In genomic region chr1:87591492-87591891, GRCh38 we compare ENCODE assay signal across 31 cellular contexts.
"Had no signal": no experiment of that assay in that cellular context is flagged by ENCODE, and none has a peak within 500 bp of the region (broad histone marks: within the 10 kb centered on the region; RNA-seq: fewer than 3 reads in every experiment).

No MANE protein-coding gene starts in this region.

- H3K27me3 Mint-ChIP-seq: activated CD4-positive, alpha-beta T cell treated with anti-CD3 and anti-CD28 coated beads for 36 hours; activated CD4-positive, alpha-beta T cell treated with anti-CD3 and anti-CD28 coated beads, Interleukin-2, amount 10 ng/mL, durations not matched to agents 24 days and 14 days had no signal

- H3K4me1 ChIP-seq: ascending aorta, breast epithelium, colonic mucosa, foreskin keratinocyte, gastrocnemius medialis had no signal

- H3K27me3 ChIP-seq: ascending aorta, breast epithelium, cardiac muscle cell, colonic mucosa, esophagus muscularis mucosa, foreskin keratinocyte, gastrocnemius medialis, heart left ventricle had no signal

- H3K9me3 Mint-ChIP-seq: activated CD4-positive, alpha-beta memory T cell treated with anti-CD3 and anti-CD28 coated beads for 36 hours; activated CD4-positive, alpha-beta T cell treated with anti-CD3 and anti-CD28 coated beads, Interleukin-2, amount 10 ng/mL, durations not matched to agents 24 days and 14 days; activated naive CD4-positive, alpha-beta T cell treated with anti-CD3 and anti-CD28 coated beads for 36 hours; activated naive CD4-positive, alpha-beta T cell treated with anti-CD3 and anti-CD28 coated beads, Interleukin-2, amount 50 U/mL, for 72 hours; activated naive CD8-positive, alpha-beta T cell treated with anti-CD3 and anti-CD28 coated beads, Interleukin-2, amount 10 ng/mL, durations not matched to agents 7 days and 5 days; activated T-helper 1 cell treated with anti-CD3 and anti-CD28 coated beads, Interleukin-12 subunit alpha, Interleukin-12 subunit beta, Interleukin-2, Interleukin-4 antibody, amounts not matched to agents 30 ng/mL and 10 ng/mL and 1 ng/mL, durations not matched to agents 14 hours and 24 hours and 36 hours; activated T-helper 2 cell treated with anti-CD3 and anti-CD28 coated beads, Interferon-gamma antibody, Interleukin-2, Interleukin-4, amounts not matched to agents 10 μg/mL and 5 μg/mL and 100 μg/mL, durations not matched to agents 14 hours and 24 hours and 36 hours; brain; endodermal cell had no signal

- DNase-seq: activated CD4-positive, alpha-beta memory T cell treated with anti-CD3 and anti-CD28 coated beads for 36 hours; activated CD4-positive, alpha-beta T cell treated with anti-CD3 and anti-CD28 coated beads for 36 hours; activated CD4-positive, alpha-beta T cell treated with anti-CD3 and anti-CD28 coated beads, Interleukin-2, amount 10 ng/mL, durations not matched to agents 24 days and 14 days; activated CD4-positive, CD25-positive, alpha-beta regulatory T cell; activated CD4-positive, CD25-positive, alpha-beta regulatory T cell treated with anti-CD3 and anti-CD28 coated beads, Interleukin-2, amount 50 U/mL, for 72 hours; activated CD8-positive, alpha-beta memory T cell treated with anti-CD3 and anti-CD28 coated beads, Interleukin-2, amount 10 ng/mL, durations not matched to agents 7 days and 5 days; activated CD8-positive, alpha-beta memory T cell treated with anti-CD3 and anti-CD28 coated beads, Interleukin-2, amount 50 U/mL, for 4 hours; activated CD8-positive, alpha-beta T cell treated with anti-CD3 and anti-CD28 coated beads, Interleukin-2, amount 10 ng/mL, durations not matched to agents 7 days and 5 days; activated effector memory CD4-positive, alpha-beta T cell treated with anti-CD3 and anti-CD28 coated beads, Interleukin-2, amount 50 U/mL, for 16 hours; activated naive CD4-positive, alpha-beta T cell treated with anti-CD3 and anti-CD28 coated beads for 36 hours; activated naive CD8-positive, alpha-beta T cell treated with anti-CD3 and anti-CD28 coated beads, Interleukin-2, amount 10 ng/mL, durations not matched to agents 7 days and 5 days; activated T-cell treated with anti-CD3 and anti-CD28 coated beads, Interleukin-2, amount 50 U/mL, for 1 hour; activated T-cell treated with anti-CD3 and anti-CD28 coated beads, Interleukin-2, amount 50 U/mL, for 48 hours; central memory CD4-positive, alpha-beta T cell; cerebellar nuclear complex; colonic mucosa; effector memory CD4-positive, alpha-beta T cell; endodermal cell; foreskin keratinocyte; gastrocnemius medialis; glutamatergic neuron; heart left ventricle; T-helper 2 cell had no signal

- H3K27ac Mint-ChIP-seq: activated CD4-positive, alpha-beta memory T cell treated with anti-CD3 and anti-CD28 coated beads for 36 hours; activated CD4-positive, alpha-beta T cell treated with anti-CD3 and anti-CD28 coated beads for 36 hours; activated CD4-positive, alpha-beta T cell treated with anti-CD3 and anti-CD28 coated beads, Interleukin-2, amount 10 ng/mL, durations not matched to agents 24 days and 14 days; activated CD8-positive, alpha-beta memory T cell treated with anti-CD3 and anti-CD28 coated beads, Interleukin-2, amount 10 ng/mL, durations not matched to agents 7 days and 5 days; activated CD8-positive, alpha-beta T cell treated with anti-CD3 and anti-CD28 coated beads, Interleukin-2, amount 10 ng/mL, durations not matched to agents 7 days and 5 days; activated naive CD4-positive, alpha-beta T cell treated with anti-CD3 and anti-CD28 coated beads for 36 hours; activated naive CD4-positive, alpha-beta T cell treated with anti-CD3 and anti-CD28 coated beads, Interleukin-2, amount 50 U/mL, for 72 hours; activated naive CD8-positive, alpha-beta T cell treated with anti-CD3 and anti-CD28 coated beads, Interleukin-2, amount 10 ng/mL, durations not matched to agents 7 days and 5 days; activated T-helper 1 cell treated with anti-CD3 and anti-CD28 coated beads, Interleukin-12 subunit alpha, Interleukin-12 subunit beta, Interleukin-2, Interleukin-4 antibody, amounts not matched to agents 30 ng/mL and 10 ng/mL and 1 ng/mL, durations not matched to agents 14 hours and 24 hours and 36 hours; activated T-helper 2 cell treated with anti-CD3 and anti-CD28 coated beads, Interferon-gamma antibody, Interleukin-2, Interleukin-4, amounts not matched to agents 10 μg/mL and 5 μg/mL and 100 μg/mL, durations not matched to agents 14 hours and 24 hours and 36 hours; brain; endodermal cell had no signal

- H3K36me3 Mint-ChIP-seq: activated CD4-positive, alpha-beta memory T cell treated with anti-CD3 and anti-CD28 coated beads for 36 hours; activated CD8-positive, alpha-beta memory T cell treated with anti-CD3 and anti-CD28 coated beads, Interleukin-2, amount 10 ng/mL, durations not matched to agents 7 days and 5 days; activated naive CD4-positive, alpha-beta T cell treated with anti-CD3 and anti-CD28 coated beads, Interleukin-2, amount 50 U/mL, for 72 hours; activated naive CD8-positive, alpha-beta T cell treated with anti-CD3 and anti-CD28 coated beads, Interleukin-2, amount 10 ng/mL, durations not matched to agents 7 days and 5 days; brain had no signal

- ATAC-seq: activated CD4-positive, alpha-beta T cell treated with anti-CD3 and anti-CD28 coated beads for 36 hours; activated CD8-positive, alpha-beta memory T cell treated with anti-CD3 and anti-CD28 coated beads, Interleukin-2, amount 10 ng/mL, durations not matched to agents 7 days and 5 days; activated CD8-positive, alpha-beta T cell treated with anti-CD3 and anti-CD28 coated beads, Interleukin-2, amount 10 ng/mL, durations not matched to agents 7 days and 5 days; activated naive CD4-positive, alpha-beta T cell treated with anti-CD3 and anti-CD28 coated beads, Interleukin-2, amount 50 U/mL, for 72 hours; foreskin keratinocyte; gastrocnemius medialis; heart left ventricle had no signal

- H3K4me1 Mint-ChIP-seq: activated CD4-positive, alpha-beta T cell treated with anti-CD3 and anti-CD28 coated beads for 36 hours; activated CD4-positive, alpha-beta T cell treated with anti-CD3 and anti-CD28 coated beads, Interleukin-2, amount 10 ng/mL, durations not matched to agents 24 days and 14 days; activated CD8-positive, alpha-beta memory T cell treated with anti-CD3 and anti-CD28 coated beads, Interleukin-2, amount 10 ng/mL, durations not matched to agents 7 days and 5 days; activated naive CD8-positive, alpha-beta T cell treated with anti-CD3 and anti-CD28 coated beads, Interleukin-2, amount 10 ng/mL, durations not matched to agents 7 days and 5 days; endodermal cell had no signal

- H3K27ac ChIP-seq: ascending aorta, breast epithelium, cardiac muscle cell, colonic mucosa, esophagus muscularis mucosa, foreskin keratinocyte, gastrocnemius medialis, heart left ventricle had no signal

- H3K36me3 ChIP-seq: ascending aorta, breast epithelium, cardiac muscle cell, colonic mucosa, esophagus muscularis mucosa, gastrocnemius medialis, heart left ventricle had no signal

- H3K9me3 ChIP-seq: ascending aorta, breast epithelium, colonic mucosa, esophagus muscularis mucosa, gastrocnemius medialis, heart left ventricle had no signal

- H3K4me3 Mint-ChIP-seq: activated CD4-positive, alpha-beta memory T cell treated with anti-CD3 and anti-CD28 coated beads for 36 hours; activated CD4-positive, alpha-beta T cell treated with anti-CD3 and anti-CD28 coated beads for 36 hours; activated CD4-positive, alpha-beta T cell treated with anti-CD3 and anti-CD28 coated beads, Interleukin-2, amount 10 ng/mL, durations not matched to agents 24 days and 14 days; activated CD8-positive, alpha-beta memory T cell treated with anti-CD3 and anti-CD28 coated beads, Interleukin-2, amount 10 ng/mL, durations not matched to agents 7 days and 5 days; activated CD8-positive, alpha-beta T cell treated with anti-CD3 and anti-CD28 coated beads, Interleukin-2, amount 10 ng/mL, durations not matched to agents 7 days and 5 days; activated naive CD4-positive, alpha-beta T cell treated with anti-CD3 and anti-CD28 coated beads for 36 hours; activated naive CD8-positive, alpha-beta T cell treated with anti-CD3 and anti-CD28 coated beads, Interleukin-2, amount 10 ng/mL, durations not matched to agents 7 days and 5 days; activated T-helper 1 cell treated with anti-CD3 and anti-CD28 coated beads, Interleukin-12 subunit alpha, Interleukin-12 subunit beta, Interleukin-2, Interleukin-4 antibody, amounts not matched to agents 30 ng/mL and 10 ng/mL and 1 ng/mL, durations not matched to agents 14 hours and 24 hours and 36 hours; brain; endodermal cell had no signal

- H3K4me3 ChIP-seq: ascending aorta, breast epithelium, cardiac muscle cell, colonic mucosa, esophagus muscularis mucosa, gastrocnemius medialis, heart left ventricle had no signal
